In genomic region chr19:771332-771785, GRCh38 we compare ENCODE assay signal across 8 cellular contexts. TPM values are rescaled to one million over a fixed set of nuclear protein-coding genes. Genes with fewer than 3 reads are reported as not detected.
DNase-seq lines count a peak whose midpoint lies in the region; ATAC-seq, FAIRE-seq and TF ChIP-seq lines count a peak whose summit lies in the region.

No MANE protein-coding gene starts in this region.

- peak; percentile 58 for TF ChIP-seq RAD21 in HepG2 (CRISPR knock-in tag; IDR thresholded peaks at IDR 0.05)

- no peaks in the 10 kb centered on the region for H3K36me3 ChIP-seq in adrenal gland (replicated peaks in 1 of 2)
- H3K36me3 ChIP-seq in HepG2 (replicated peaks in 1 of 2; ENCODE audit: control insufficient read depth in 1 of 2, insufficient read depth in 2 of 2, low read length in 2 of 2) = no peaks in the 10 kb centered on the region

- no peak for TF ChIP-seq EP300 in HepG2 (IDR thresholded peaks at IDR 0.05; ENCODE audit: low read depth in 2 of 2, low read length in 2 of 2)
- TF ChIP-seq EP300 in HepG2 (CRISPR knock-in tag; IDR thresholded peaks at IDR 0.05; ENCODE audit: borderline replicate concordance) = no peak

- in situ Hi-C loops in HepG2 (cut with HindIII; ENCODE audit: extremely low pct_ligation_motif_present, low pct_unique_long_range_greater_than_20kb) = loop anchor here (5.0 kb wide), 1 partner anchor 151 kb away; no protein-coding TSS in a partner anchor

- TF ChIP-seq CTCF in adrenal gland (IDR thresholded peaks at IDR 0.05) = peak; percentile 18 to 54 (median 48)
- peak; percentile 65 for TF ChIP-seq CTCF in HepG2 (CRISPR knock-in tag; IDR thresholded peaks at IDR 0.05)

- peak; percentile 12 for DNase-seq in NCI-H345 (lab: John Stamatoyannopoulos, UW)
- no peak for DNase-seq in NCI-H345 treated with DMSO at 0.1 percent for 48 hours (lab: John Stamatoyannopoulos, UW; ENCODE audit: unreplicated experiment)
- DNase-seq in NOMO-1 treated with DMSO at 0.1 percent for 48 hours (lab: John Stamatoyannopoulos, UW; ENCODE audit: unreplicated experiment) = peak; percentile 46
- DNase-seq in adrenal gland = peak in 1 of 7 donors; percentile 52
- DNase-seq in HepG2 (ENCODE audit: low spot score) = peak; percentile 63
- DNase-seq in activated gamma-delta T cell treated with Interleukin-2 at 50 U/mL for 16 hours = no peak

- TF ChIP-seq POLR2A in adrenal gland (IDR thresholded peaks at IDR 0.05) = no peak
- TF ChIP-seq POLR2A in HepG2 (IDR thresholded peaks at IDR 0.05; ENCODE audit: insufficient read depth in 1 of 2, low read depth in 2 of 2, low read length in 2 of 2) = no peak

- H3K4me1 ChIP-seq in adrenal gland (replicated peaks in 1 of 2) (no peaks in the 10 kb centered on the region), HepG2 (ENCODE audit: insufficient read depth, low read length) (peaks cover 27% of the 10 kb centered on the region)

- no peaks in the 10 kb centered on the region for H3K27me3 ChIP-seq in adrenal gland
- H3K27me3 ChIP-seq in HepG2 (ENCODE audit: control insufficient read depth in 1 of 2, insufficient read depth in 2 of 2, low read length in 2 of 2) = no peaks in the 10 kb centered on the region; a peak in 1 of 5 replicates

- no TSS peak for BruUV-seq in HepG2 (replicated peaks; lab: Mats Ljungman, UMichigan)

- WGBS in adrenal gland, 4 donors = 16 to 31% (median 23%) methylated on average over 6 of the region's 6 CpGs
- 3% methylated on average over 6 of the region's 6 CpGs for WGBS in HepG2 (ENCODE audit: low lambda C conversion rate)

- no peak overlapping the region for H2AFZ ChIP-seq in HepG2 (ENCODE audit: low read length)

- no peaks in the 10 kb centered on the region for H4K20me1 ChIP-seq in HepG2 (ENCODE audit: insufficient read depth, low read length)

- H3K27ac ChIP-seq in adrenal gland (no peak overlapping the region), HepG2 (ENCODE audit: extremely low read length, insufficient read depth, low read length) (no peak overlapping the region)

- peak; percentile 70 for ATAC-seq in HepG2
- ATAC-seq in GM21576 (IDR thresholded peaks at IDR 0.05; ENCODE audit: unreplicated experiment) = no peak
- no peak for ATAC-seq in HG02981 (IDR thresholded peaks at IDR 0.05; ENCODE audit: unreplicated experiment)

- CTCF ChIA-PET in HepG2 (lab: Yijun Ruan, JAX; ENCODE audit: low intra/inter-chr PET ratio, low total read pairs) = interaction anchor here (0.9 to 2.4 kb wide), 4 partner anchors 11 to 150 kb away, joined by 3 to 14 read pairs (median 10); partner anchors contain the start of gene KISS1R

- POLR2A ChIA-PET in HepG2 (lab: Yijun Ruan, JAX) = no interaction called here

- intact Hi-C loops in adrenal gland (cut with DNase I) (loop anchor here (5.0 to 10.0 kb wide), 3 partner anchors 83 to 223 kb away; partner anchors contain the start of genes CFD (in 1 of the 2), ELANE (in 1 of the 2) and KISS1R (in 1 of the 2)), HepG2 (cut with micrococcal nuclease; ENCODE audit: unreplicated experiment) (loop anchor here (2.0 to 5.0 kb wide), 2 partner anchors 27 to 86 kb away; partner anchors contain the start of gene CFD)

- no peak for FAIRE-seq in HepG2 (lab: Jason Lieb, UNC)

- H3K9me3 ChIP-seq in adrenal gland (replicated peaks in 1 of 3) = no peaks in the 10 kb centered on the region
- no peaks in the 10 kb centered on the region for H3K9me3 ChIP-seq in HepG2 (ENCODE audit: low read length)

- H3K79me2 ChIP-seq in HepG2 (ENCODE audit: insufficient read depth, low read length) = no peaks in the 10 kb centered on the region

- no peak overlapping the region for H3K9ac ChIP-seq in HepG2 (ENCODE audit: insufficient read depth, low read depth, low read length)

- H3K4me3 ChIP-seq in adrenal gland (no peak overlapping the region), HepG2 (replicated peaks in 1 of 3; ENCODE audit: insufficient read depth in 1 of 3, low read depth in 2 of 3, low read length in 3 of 3) (no peak overlapping the region)

- H3K4me2 ChIP-seq in HepG2 (ENCODE audit: low read depth, low read length) = no peak overlapping the region

RNA-seq across cellular contexts. Expression of gene MISP, which starts 20.4 kb away (rescaled TPM):
- total RNA-seq in adrenal gland (under 1 TPM in 3 of 8 donors, not detected in 5; 0.11 to 0.43 (median 0.18) TPM), HepG2 (2016; rRNA removed; fragmentation: Illumina TruSeq; extraction: Trizol) (1.1 and 1.3 TPM in 2 replicates)
- polyA plus RNA-seq in adrenal gland (under 1 TPM in 2 of 3 donors, not detected in 1; 0.08 to 0.10 TPM), HepG2 (2011; rRNA removed) (0.67 and 0.71 TPM in 2 replicates)
- 0.30 and 0.35 TPM in 2 replicates for total RNA-seq in HepG2 (2016; cell fraction: cytosol; rRNA removed; fragmentation: Illumina TruSeq; extraction: Trizol; ENCODE audit: low read depth)
- 0.77 and 1.3 TPM in 2 replicates for total RNA-seq in HepG2 (2016; cell fraction: insoluble cytoplasmic fraction; rRNA removed; fragmentation: Illumina TruSeq; extraction: Trizol)
- total RNA-seq in HepG2 (2016; cell fraction: membrane; rRNA removed; fragmentation: Illumina TruSeq; extraction: Trizol) = 0.77 and 0.96 TPM in 2 replicates
- total RNA-seq in HepG2 (2016; cell fraction: nucleus; rRNA removed; fragmentation: Illumina TruSeq; extraction: Trizol) = 0.78 and 0.99 TPM in 2 replicates
- 0.53 and 0.71 TPM in 2 replicates for polyA plus RNA-seq in HepG2 (2011; cell fraction: cytosol; rRNA removed)
- 0.81 and 0.85 TPM in 2 replicates for polyA plus RNA-seq in HepG2 (2011; cell fraction: nucleus; rRNA removed)
- 2.1 and 3.1 TPM in 2 replicates for polyA plus RNA-seq in HepG2 (2012)
- polyA plus RNA-seq in HepG2 (2016; cell fraction: cytosol; fragmentation: Illumina TruSeq; extraction: Trizol; ENCODE audit: low read depth) = 0.23 and 0.32 TPM in 2 replicates
- 1.2 and 1.5 TPM in 2 replicates for polyA plus RNA-seq in HepG2 (2016; cell fraction: insoluble cytoplasmic fraction; fragmentation: Illumina TruSeq; extraction: Trizol; ENCODE audit: low read depth)
- 0.40 and 0.79 TPM in 2 replicates for polyA plus RNA-seq in HepG2 (2016; cell fraction: membrane; fragmentation: Illumina TruSeq; extraction: Trizol; ENCODE audit: low read depth)
- 1.2 and 1.6 TPM in 2 replicates for polyA plus RNA-seq in HepG2 (2016; cell fraction: nucleus; fragmentation: Illumina TruSeq; extraction: Trizol; ENCODE audit: insufficient read depth, low read depth)
- 1.2 and 37.0 TPM in 2 replicates for polyA minus RNA-seq in HepG2 (2011; rRNA and poly(A)+ RNA removed; ENCODE audit: low replicate concordance)
- 0.62 and 0.99 TPM in 2 replicates for polyA minus RNA-seq in HepG2 (2011; cell fraction: cytosol; rRNA and poly(A)+ RNA removed)
- 0.37 and 0.39 TPM in 2 replicates for polyA minus RNA-seq in HepG2 (2011; cell fraction: nucleus; rRNA and poly(A)+ RNA removed)

RNA-seq across cellular contexts. Expression of gene PTBP1, which starts 25.9 kb away (rescaled TPM):
- 100 to 1,000 TPM; 135 to 236 (median 194) TPM for total RNA-seq in adrenal gland
- polyA plus RNA-seq in adrenal gland = 100 to 1,000 TPM; 108 to 146 (median 128) TPM
- 188 and 195 TPM in 2 replicates for total RNA-seq in HepG2 (2016; rRNA removed; fragmentation: Illumina TruSeq; extraction: Trizol)
- total RNA-seq in HepG2 (2016; cell fraction: cytosol; rRNA removed; fragmentation: Illumina TruSeq; extraction: Trizol; ENCODE audit: low read depth) = 49.8 and 51.1 TPM in 2 replicates
- total RNA-seq in HepG2 (2016; cell fraction: insoluble cytoplasmic fraction; rRNA removed; fragmentation: Illumina TruSeq; extraction: Trizol) = 161 and 198 TPM in 2 replicates
- total RNA-seq in HepG2 (2016; cell fraction: membrane; rRNA removed; fragmentation: Illumina TruSeq; extraction: Trizol) = 106 and 109 TPM in 2 replicates
- total RNA-seq in HepG2 (2016; cell fraction: nucleus; rRNA removed; fragmentation: Illumina TruSeq; extraction: Trizol) = 117 and 125 TPM in 2 replicates
- 288 and 314 TPM in 2 replicates for polyA plus RNA-seq in HepG2 (2011; rRNA removed)
- 80.5 and 107 TPM in 2 replicates for polyA plus RNA-seq in HepG2 (2011; cell fraction: cytosol; rRNA removed)
- polyA plus RNA-seq in HepG2 (2011; cell fraction: nucleus; rRNA removed) = 339 and 475 TPM in 2 replicates
- polyA plus RNA-seq in HepG2 (2012) = 291 and 347 TPM in 2 replicates
- polyA plus RNA-seq in HepG2 (2016; cell fraction: cytosol; fragmentation: Illumina TruSeq; extraction: Trizol; ENCODE audit: low read depth) = 51.1 and 55.1 TPM in 2 replicates
- 208 and 235 TPM in 2 replicates for polyA plus RNA-seq in HepG2 (2016; cell fraction: insoluble cytoplasmic fraction; fragmentation: Illumina TruSeq; extraction: Trizol; ENCODE audit: low read depth)
- polyA plus RNA-seq in HepG2 (2016; cell fraction: membrane; fragmentation: Illumina TruSeq; extraction: Trizol; ENCODE audit: low read depth) = 112 TPM in 2 replicates
- polyA plus RNA-seq in HepG2 (2016; cell fraction: nucleus; fragmentation: Illumina TruSeq; extraction: Trizol; ENCODE audit: insufficient read depth, low read depth) = 264 and 280 TPM in 2 replicates
- polyA minus RNA-seq in HepG2 (2011; rRNA and poly(A)+ RNA removed; ENCODE audit: low replicate concordance) = 302 and 434 TPM in 2 replicates
- 155 and 182 TPM in 2 replicates for polyA minus RNA-seq in HepG2 (2011; cell fraction: cytosol; rRNA and poly(A)+ RNA removed)
- 142 and 164 TPM in 2 replicates for polyA minus RNA-seq in HepG2 (2011; cell fraction: nucleus; rRNA and poly(A)+ RNA removed)

RNA-seq across cellular contexts. Expression of gene PLPPR3, which starts 50.4 kb away (rescaled TPM):
- under 1 TPM in 2 of 8 donors, not detected in 6; 0.14 to 0.32 TPM for total RNA-seq in adrenal gland
- polyA plus RNA-seq in adrenal gland = under 1 TPM in 2 of 3 donors, not detected in 1; 0.08 to 0.10 TPM
- total RNA-seq in HepG2 (2016; rRNA removed; fragmentation: Illumina TruSeq; extraction: Trizol) = 0.07 TPM in 1 of 2 replicates, not detected in the other
- total RNA-seq in HepG2 (2016; cell fraction: cytosol; rRNA removed; fragmentation: Illumina TruSeq; extraction: Trizol; ENCODE audit: low read depth) = not detected in 2 replicates
- 0.09 TPM in 1 of 2 replicates, not detected in the other for total RNA-seq in HepG2 (2016; cell fraction: insoluble cytoplasmic fraction; rRNA removed; fragmentation: Illumina TruSeq; extraction: Trizol)
- not detected in 2 replicates for total RNA-seq in HepG2 (2016; cell fraction: membrane; rRNA removed; fragmentation: Illumina TruSeq; extraction: Trizol)
- total RNA-seq in HepG2 (2016; cell fraction: nucleus; rRNA removed; fragmentation: Illumina TruSeq; extraction: Trizol) = not detected in 2 replicates
- 0.16 and 0.17 TPM in 2 replicates for polyA plus RNA-seq in HepG2 (2011; rRNA removed)
- polyA plus RNA-seq in HepG2 (2011; cell fraction: cytosol; rRNA removed) = 0.14 and 0.19 TPM in 2 replicates
- 0.19 and 0.34 TPM in 2 replicates for polyA plus RNA-seq in HepG2 (2011; cell fraction: nucleus; rRNA removed)
- 0.27 TPM in 1 of 2 replicates, not detected in the other for polyA plus RNA-seq in HepG2 (2012)
- not detected in 2 replicates for polyA plus RNA-seq in HepG2 (2016; cell fraction: cytosol; fragmentation: Illumina TruSeq; extraction: Trizol; ENCODE audit: low read depth)
- polyA plus RNA-seq in HepG2 (2016; cell fraction: insoluble cytoplasmic fraction; fragmentation: Illumina TruSeq; extraction: Trizol; ENCODE audit: low read depth) = not detected in 2 replicates
- polyA plus RNA-seq in HepG2 (2016; cell fraction: membrane; fragmentation: Illumina TruSeq; extraction: Trizol; ENCODE audit: low read depth) = not detected in 2 replicates
- not detected in 2 replicates for polyA plus RNA-seq in HepG2 (2016; cell fraction: nucleus; fragmentation: Illumina TruSeq; extraction: Trizol; ENCODE audit: insufficient read depth, low read depth)
- polyA minus RNA-seq in HepG2 (2011; rRNA and poly(A)+ RNA removed; ENCODE audit: low replicate concordance) = 0.16 and 0.22 TPM in 2 replicates
- polyA minus RNA-seq in HepG2 (2011; cell fraction: cytosol; rRNA and poly(A)+ RNA removed) = not detected in 2 replicates
- polyA minus RNA-seq in HepG2 (2011; cell fraction: nucleus; rRNA and poly(A)+ RNA removed) = not detected in 2 replicates

RNA-seq across cellular contexts. Expression of gene AZU1, which starts 56.3 kb away (rescaled TPM):
- under 1 TPM in 4 of 8 donors, not detected in 4; 0.23 to 0.87 (median 0.40) TPM for total RNA-seq in adrenal gland
- polyA plus RNA-seq in adrenal gland = 1 to 10 TPM in 1 of 3 donors, under 1 TPM in 1, not detected in 1; 0.30 to 1.1 TPM
- total RNA-seq in HepG2 (2016; rRNA removed; fragmentation: Illumina TruSeq; extraction: Trizol) = not detected in 2 replicates
- total RNA-seq in HepG2 (2016; cell fraction: cytosol; rRNA removed; fragmentation: Illumina TruSeq; extraction: Trizol; ENCODE audit: low read depth) = not detected in 2 replicates
- total RNA-seq in HepG2 (2016; cell fraction: insoluble cytoplasmic fraction; rRNA removed; fragmentation: Illumina TruSeq; extraction: Trizol) = not detected in 2 replicates
- not detected in 2 replicates for total RNA-seq in HepG2 (2016; cell fraction: membrane; rRNA removed; fragmentation: Illumina TruSeq; extraction: Trizol)
- total RNA-seq in HepG2 (2016; cell fraction: nucleus; rRNA removed; fragmentation: Illumina TruSeq; extraction: Trizol) = not detected in 2 replicates
- 0.08 TPM in 1 of 2 replicates, not detected in the other for polyA plus RNA-seq in HepG2 (2011; rRNA removed)
- polyA plus RNA-seq in HepG2 (2011; cell fraction: cytosol; rRNA removed) = not detected in 2 replicates
- not detected in 2 replicates for polyA plus RNA-seq in HepG2 (2011; cell fraction: nucleus; rRNA removed)
- polyA plus RNA-seq in HepG2 (2012) = not detected in 2 replicates
- polyA plus RNA-seq in HepG2 (2016; cell fraction: cytosol; fragmentation: Illumina TruSeq; extraction: Trizol; ENCODE audit: low read depth) = not detected in 2 replicates
- not detected in 2 replicates for polyA plus RNA-seq in HepG2 (2016; cell fraction: insoluble cytoplasmic fraction; fragmentation: Illumina TruSeq; extraction: Trizol; ENCODE audit: low read depth)
- polyA plus RNA-seq in HepG2 (2016; cell fraction: membrane; fragmentation: Illumina TruSeq; extraction: Trizol; ENCODE audit: low read depth) = not detected in 2 replicates
- not detected in 2 replicates for polyA plus RNA-seq in HepG2 (2016; cell fraction: nucleus; fragmentation: Illumina TruSeq; extraction: Trizol; ENCODE audit: insufficient read depth, low read depth)
- polyA minus RNA-seq in HepG2 (2011; rRNA and poly(A)+ RNA removed; ENCODE audit: low replicate concordance) = not detected in 2 replicates
- polyA minus RNA-seq in HepG2 (2011; cell fraction: cytosol; rRNA and poly(A)+ RNA removed) = not detected in 2 replicates
- polyA minus RNA-seq in HepG2 (2011; cell fraction: nucleus; rRNA and poly(A)+ RNA removed) = not detected in 2 replicates

Comparison
In these comparisons a context has a peak if more than half of its experiments do, and no peak if none do; other contexts are left out.
1. DNase-seq: peak in NCI-H345 (single experiment), NOMO-1 treated with DMSO at 0.1 percent for 48 hours (single experiment) and HepG2 (single experiment); none in NCI-H345 treated with DMSO at 0.1 percent for 48 hours (single experiment) and activated gamma-delta T cell treated with Interleukin-2 at 50 U/mL for 16 hours (single experiment).